In the genomic region with DNA sequence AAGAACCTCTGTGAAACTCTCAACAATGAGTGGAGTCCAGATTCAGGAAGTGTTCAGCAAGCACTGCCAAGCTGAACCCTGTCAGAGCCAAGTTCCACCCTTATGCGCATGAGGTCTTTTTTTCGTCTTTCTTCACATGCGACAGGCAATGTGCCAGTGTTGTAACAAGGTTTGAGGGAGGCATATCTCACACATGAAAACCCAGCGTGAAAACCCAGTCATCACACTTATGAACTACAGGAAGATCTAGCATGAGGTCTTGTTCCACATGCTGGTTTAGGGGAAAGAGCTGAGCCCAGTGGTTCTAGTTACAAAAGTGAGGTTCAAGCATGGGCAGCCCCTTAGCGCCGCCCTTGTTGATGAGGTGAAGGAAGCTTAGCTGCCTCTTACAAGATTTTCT, we compare ENCODE assay signal across 19 cellular contexts. TPM values are rescaled to one million over a fixed set of nuclear protein-coding genes. Genes with fewer than 3 reads are reported as not detected.
DNase-seq lines count a peak whose midpoint lies in the region; ATAC-seq and TF ChIP-seq lines count a peak whose summit lies in the region.
"Had no signal": no experiment of that assay in that cellular context is flagged by ENCODE, and none has a peak within 500 bp of the region (broad histone marks: within the 10 kb centered on the region; RNA-seq: fewer than 3 reads in every experiment).

No MANE protein-coding gene starts in this region.

- no peak for TF ChIP-seq CTCF in AG10803 (conservative IDR thresholded peaks at IDR 0.05; ENCODE audit: low read length)
- no peak for TF ChIP-seq CTCF in stomach (IDR thresholded peaks at IDR 0.05)

- H3K27me3 ChIP-seq in stomach: no peaks in the 10 kb centered on the region
- H3K27me3 ChIP-seq: BE2C had no signal

- H3K4me3 ChIP-seq in AG10803 (ENCODE audit: low read length) (no peak overlapping the region), stomach (no peak overlapping the region)

- peak overlapping the region; percentile 16 for H3K4me3 Mint-ChIP-seq in natural killer cell treated with Interleukin-12 subunit alpha and Interleukin-12 subunit beta and Interleukin-15 and Interleukin-18, amount 100 ng/mL, for 72 hours
- H3K4me3 Mint-ChIP-seq: CD4-positive, CD25-positive, alpha-beta regulatory T cell; H9 had no signal

- H3K27ac ChIP-seq in stomach: no peak overlapping the region
- H3K27ac ChIP-seq: 22Rv1 had no signal

- H3K4me1 ChIP-seq in stomach: no peaks in the 10 kb centered on the region
- H3K4me1 ChIP-seq: BE2C had no signal

- H3K9me3 ChIP-seq in stomach: no peaks in the 10 kb centered on the region
- H3K9me3 ChIP-seq: BE2C had no signal

- DNase-seq in NCI-H446 (lab: John Stamatoyannopoulos, UW): peak; percentile 12 to 30
- DNase-seq in NCI-H446 treated with DMSO at 0.1 percent for 48 hours (lab: John Stamatoyannopoulos, UW): no peak
- DNase-seq in AG10803 (ENCODE audit: low read depth): peak; percentile 13
- peak; percentile 6 for DNase-seq in fibroblast of gingiva (ENCODE audit: low read depth)
- peak; percentile 82 for DNase-seq in natural killer cell treated with Interleukin-12 subunit alpha and Interleukin-12 subunit beta and Interleukin-15 and Interleukin-18, amount 100 ng/mL, for 72 hours (ENCODE audit: low spot score)
- DNase-seq in AG20443 (ENCODE audit: low spot score): no peak
- DNase-seq in stomach: no peak
- DNase-seq: BE2C; CD4-positive, CD25-positive, alpha-beta regulatory T cell; COR-L47; GDM1; H9; IMR-90; NCI-H1417; NCI-H187 treated with DMSO at 0.1 percent for 48 hours; NCI-H226; NCI-H526 had no signal

- peak overlapping the region; percentile 66 to 82 for H3K27ac Mint-ChIP-seq in natural killer cell treated with Interleukin-12 subunit alpha and Interleukin-12 subunit beta and Interleukin-15 and Interleukin-18, amount 100 ng/mL, for 72 hours
- H3K27ac Mint-ChIP-seq: CD4-positive, CD25-positive, alpha-beta regulatory T cell; H9 had no signal

- TF ChIP-seq EP300 in stomach (IDR thresholded peaks at IDR 0.05): no peak

- H3K9me3 Mint-ChIP-seq in natural killer cell treated with Interleukin-12 subunit alpha and Interleukin-12 subunit beta and Interleukin-15 and Interleukin-18, amount 100 ng/mL, for 72 hours: no peaks in the 10 kb centered on the region
- H3K9me3 Mint-ChIP-seq: CD4-positive, CD25-positive, alpha-beta regulatory T cell; H9 had no signal

- peaks cover 28 to 37% of the 10 kb centered on the region in 2 donors for H3K4me1 Mint-ChIP-seq in natural killer cell treated with Interleukin-12 subunit alpha and Interleukin-12 subunit beta and Interleukin-15 and Interleukin-18, amount 100 ng/mL, for 72 hours (ENCODE audit: low read depth in 2 of 2)
- H3K4me1 Mint-ChIP-seq: H9 had no signal

- peak; percentile 87 to 94 for ATAC-seq in natural killer cell treated with Interleukin-12 subunit alpha and Interleukin-12 subunit beta and Interleukin-15 and Interleukin-18, amount 100 ng/mL, for 72 hours
- no peak for ATAC-seq in HG02571 (IDR thresholded peaks at IDR 0.05; ENCODE audit: unreplicated experiment)

- H3K36me3 ChIP-seq in stomach: peaks cover 25 to 95% (median 93%) of the 10 kb centered on the region in 4 donors

- H3K27me3 Mint-ChIP-seq in natural killer cell treated with Interleukin-12 subunit alpha and Interleukin-12 subunit beta and Interleukin-15 and Interleukin-18, amount 100 ng/mL, for 72 hours: no peaks in the 10 kb centered on the region
- H3K27me3 Mint-ChIP-seq: CD4-positive, CD25-positive, alpha-beta regulatory T cell had no signal

- no peak for TF ChIP-seq POLR2A in stomach (IDR thresholded peaks at IDR 0.05)

- H3K36me3 Mint-ChIP-seq in natural killer cell treated with Interleukin-12 subunit alpha and Interleukin-12 subunit beta and Interleukin-15 and Interleukin-18, amount 100 ng/mL, for 72 hours: peaks cover 26% of the 10 kb centered on the region

- intact Hi-C loops in stomach (cut with DNase I; ENCODE audit: low total_unique reads): no loop called here

- WGBS in stomach, 5 donors: 85 to 96% (median 88%) methylated on average over 6 of the region's 6 CpGs

RNA-seq across cellular contexts. Expression of a gene that starts 49.7 kb away (rescaled TPM):
- total RNA-seq in natural killer cell treated with Interleukin-12 subunit alpha and Interleukin-12 subunit beta and Interleukin-15 and Interleukin-18, amount 100 ng/mL, for 72 hours: 10 to 100 TPM; 33.2 to 44.8 TPM
- total RNA-seq in stomach: 10 to 100 TPM; 12.2 to 61.6 (median 26.8) TPM
- polyA plus RNA-seq in stomach: 10 to 100 TPM; 10.1 to 16.2 (median 10.8) TPM

Comparison
In these comparisons a context has a peak if more than half of its experiments do, and no peak if none do; other contexts are left out.
1. DNase-seq: peak in NCI-H446 (2 of 2), AG10803 (single experiment), fibroblast of gingiva (single experiment) and natural killer cell treated with Interleukin-12 subunit alpha and Interleukin-12 subunit beta and Interleukin-15 and Interleukin-18, amount 100 ng/mL, for 72 hours (single experiment); none in NCI-H446 treated with DMSO at 0.1 percent for 48 hours (single experiment), AG20443 (single experiment) and stomach (single experiment).